ENCODE assay signal across 2 cellular contexts in genomic region chr15:35888815-35889214, GRCh38.
A peak's percentile ranks its signal among the peaks of the same experiment; 100 is the strongest.
TF ChIP-seq lines count a peak whose summit lies in the region.

No MANE protein-coding gene starts in this region.

TF ChIP-seq in SK-N-SH treated with all-trans-retinoic acid at 6 μM for 48 hours, 23 proteins besides CTCF, POLR2A, EP300 and RAD21 (continued from another document):
- TF ChIP-seq PATZ1 (CRISPR knock-in tag; IDR thresholded peaks at IDR 0.05; ENCODE audit: borderline replicate concordance): no peak

TF ChIP-seq in K562, 482 proteins besides CTCF, POLR2A, EP300 and RAD21 (continued from another document):
- TF ChIP-seq, protein P1, sequence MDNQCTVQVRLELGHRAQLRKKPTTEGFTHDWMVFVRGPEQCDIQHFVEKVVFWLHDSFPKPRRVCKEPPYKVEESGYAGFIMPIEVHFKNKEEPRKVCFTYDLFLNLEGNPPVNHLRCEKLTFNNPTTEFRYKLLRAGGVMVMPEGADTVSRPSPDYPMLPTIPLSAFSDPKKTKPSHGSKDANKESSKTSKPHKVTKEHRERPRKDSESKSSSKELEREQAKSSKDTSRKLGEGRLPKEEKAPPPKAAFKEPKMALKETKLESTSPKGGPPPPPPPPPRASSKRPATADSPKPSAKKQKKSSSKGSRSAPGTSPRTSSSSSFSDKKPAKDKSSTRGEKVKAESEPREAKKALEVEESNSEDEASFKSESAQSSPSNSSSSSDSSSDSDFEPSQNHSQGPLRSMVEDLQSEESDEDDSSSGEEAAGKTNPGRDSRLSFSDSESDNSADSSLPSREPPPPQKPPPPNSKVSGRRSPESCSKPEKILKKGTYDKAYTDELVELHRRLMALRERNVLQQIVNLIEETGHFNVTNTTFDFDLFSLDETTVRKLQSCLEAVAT (IDR thresholded peaks at IDR 0.05): no peak
- TF ChIP-seq KAT2B (IDR thresholded peaks at IDR 0.05; ENCODE audit: low read depth, low read length): no peak
- TF ChIP-seq STAT5A (IDR thresholded peaks at IDR 0.05; ENCODE audit: borderline replicate concordance, low read length): no peak
- no peak for TF ChIP-seq ATF1 (CRISPR knock-in tag; IDR thresholded peaks at IDR 0.05)
- no peak for TF ChIP-seq ATF1 (tag; IDR thresholded peaks at IDR 0.05)
- peak; percentile 92 for TF ChIP-seq NFIC (IDR thresholded peaks at IDR 0.05)
- TF ChIP-seq NFATC3 (IDR thresholded peaks at IDR 0.05): no peak
- TF ChIP-seq PATZ1 (CRISPR knock-in tag; IDR thresholded peaks at IDR 0.05; ENCODE audit: borderline replicate concordance): no peak
